Comparison of ENCODE assay signal across 18 cellular contexts in genomic region chr13:108700421-108701170, GRCh38.
DNase-seq lines count a peak whose midpoint lies in the region; ATAC-seq, FAIRE-seq and TF ChIP-seq lines count a peak whose summit lies in the region.
"Had no signal": no experiment of that assay in that cellular context is flagged by ENCODE, and none has a peak within 500 bp of the region (broad histone marks: within the 10 kb centered on the region; RNA-seq: fewer than 3 reads in every experiment).

No MANE protein-coding gene starts in this region.

- H3K4me1 ChIP-seq in HAP-1: no peaks in the 10 kb centered on the region
- H3K4me1 ChIP-seq: colonic mucosa had no signal

- TF ChIP-seq POLR2A in H54 (IDR thresholded peaks at IDR 0.05; ENCODE audit: low read depth, low read length): no peak

- POLR2A ChIA-PET in RWPE1 (lab: Yijun Ruan, JAX; ENCODE audit: low non-redundant PET): no interaction called here

- TF ChIP-seq CTCF in RWPE1 (conservative IDR thresholded peaks at IDR 0.05; ENCODE audit: low read depth): no peak
- TF ChIP-seq CTCF in fibroblast of mammary gland (conservative IDR thresholded peaks at IDR 0.05; ENCODE audit: control insufficient read depth, insufficient read depth, low read depth, low read length): no peak

- H3K27me3 ChIP-seq in HAP-1 (ENCODE audit: low read depth): no peaks in the 10 kb centered on the region
- H3K27me3 ChIP-seq: colonic mucosa, ovary had no signal

- no peaks in the 10 kb centered on the region for H3K36me3 ChIP-seq in HAP-1 (replicated peaks)
- H3K36me3 ChIP-seq: colonic mucosa, ovary had no signal

- H3K4me3 ChIP-seq in fibroblast of mammary gland (ENCODE audit: control insufficient read depth, low read depth, low read length) (no peak overlapping the region), HAP-1 (no peak overlapping the region)
- H3K4me3 ChIP-seq: colonic mucosa, ovary had no signal

- in situ Hi-C loops in HAP-1 (cut with MboI; ENCODE audit: low sequenced_read_pairs): no loop called here

- ATAC-seq in GM19452 (IDR thresholded peaks at IDR 0.05; ENCODE audit: unreplicated experiment): no peak
- ATAC-seq: activated naive CD8-positive, alpha-beta T cell treated with anti-CD3 and anti-CD28 coated beads, Interleukin-2, amount 50 U/mL, for 24 hours; left cardiac atrium had no signal

- DNase-seq in A172 (ENCODE audit: low spot score) (peak; percentile 7), H54 (ENCODE audit: insufficient read length, low spot score) (no peak), RWPE1 (ENCODE audit: low spot score) (peak; percentile 31), fibroblast of mammary gland (ENCODE audit: low read depth) (peak; percentile 57), GDM1 (lab: John Stamatoyannopoulos, UW) (no peak), HAP-1 (ENCODE audit: low spot score in 2 of 2) (no peak)
- no peak for DNase-seq in activated CD8-positive, alpha-beta memory T cell treated with anti-CD3 and anti-CD28 coated beads, Interleukin-2, amount 50 U/mL, for 48 hours
- DNase-seq: activated CD4-positive, alpha-beta T cell treated with anti-CD3 and anti-CD28 coated beads, Interleukin-2, amount 50 U/mL, for 48 hours; activated naive CD8-positive, alpha-beta T cell treated with anti-CD3 and anti-CD28 coated beads, Interleukin-2, amount 50 U/mL, for 24 hours; colonic mucosa; COR-L47; hippocampal formation; left cardiac atrium; NCI-H2171; ovary had no signal

- CTCF ChIA-PET in RWPE1 (lab: Yijun Ruan, JAX): interaction anchor here (0.7 kb wide), 1 partner anchor 216 kb away, joined by 5 read pairs; no protein-coding TSS in a partner anchor

- no peak overlapping the region for H3K27ac ChIP-seq in RWPE1
- H3K27ac ChIP-seq: colonic mucosa, ovary had no signal

- peak; percentile 82 for FAIRE-seq in H54 (lab: Jason Lieb, UNC)
- FAIRE-seq: A204.1, TTC549 had no signal

- 0 out of 2 replicates have a peak, but pooled peaks cover 3% of the 10 kb centered on the region for H3K9me3 ChIP-seq in HAP-1
- H3K9me3 ChIP-seq: colonic mucosa, ovary had no signal

Comparison
In these comparisons a context has a peak if more than half of its experiments do, and no peak if none do; other contexts are left out.
1. DNase-seq: peak in A172 (single experiment), RWPE1 (single experiment) and fibroblast of mammary gland (single experiment); none in H54 (single experiment), GDM1 (single experiment), activated CD8-positive, alpha-beta memory T cell treated with anti-CD3 and anti-CD28 coated beads, Interleukin-2, amount 50 U/mL, for 48 hours (single experiment) and HAP-1 (0 of 2).